19 cellular contexts compared by ENCODE assay signal in the genomic region with DNA sequence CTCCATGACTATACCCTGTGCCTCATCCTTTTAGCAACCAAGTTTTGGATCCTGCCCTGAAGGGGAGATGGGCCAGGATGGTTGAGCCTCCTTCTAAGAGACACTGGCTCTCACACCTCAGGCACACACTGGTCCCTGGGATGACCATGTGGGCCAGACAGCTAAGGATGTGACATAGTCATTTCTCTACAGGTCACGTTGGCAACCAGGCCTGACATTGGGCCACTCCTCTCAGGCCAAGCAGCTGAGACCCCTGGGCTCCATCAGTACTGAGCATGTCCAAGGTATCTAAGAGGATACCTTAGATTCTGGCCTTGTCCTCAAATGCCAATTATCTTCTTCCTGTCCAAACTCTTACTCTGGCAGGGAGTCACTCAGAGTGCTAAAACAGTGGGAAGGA.
"Had no signal": no experiment of that assay in that cellular context is flagged by ENCODE, and none has a peak within 500 bp of the region (broad histone marks: within the 10 kb centered on the region; RNA-seq: fewer than 3 reads in every experiment).

No MANE protein-coding gene starts in this region.

- H3K27ac Mint-ChIP-seq: progenitor cell of endocrine pancreas; stimulated activated naive CD8-positive, alpha-beta T cell treated with anti-CD3 and anti-CD28 coated beads, Interleukin-15, amount 100 ng/mL, for 72 hours had no signal

- H3K27ac ChIP-seq: cardiac muscle cell, left ventricle myocardium inferior had no signal

- H3K9me3 Mint-ChIP-seq: activated naive CD4-positive, alpha-beta T cell treated with anti-CD3 and anti-CD28 coated beads, Interleukin-2, amount 50 U/mL, for 72 hours; activated T-cell treated with anti-CD3 and anti-CD28 coated beads, Interleukin-2, amount 50 U/mL, for 4 hours; neural crest cell; stimulated activated naive CD8-positive, alpha-beta T cell treated with anti-CD3 and anti-CD28 coated beads, Interleukin-15, amount 100 ng/mL, for 72 hours; T-helper 1 cell treated with Interleukin-12 subunit alpha and Interleukin-12 subunit beta and Interleukin-4 antibody, amounts not matched to agents 30 μg/mL and 1 μg/mL, for 36 hours had no signal

- H3K4me1 Mint-ChIP-seq: neural crest cell had no signal

- FAIRE-seq: endometrium had no signal

- DNase-seq: activated CD8-positive, alpha-beta memory T cell treated with anti-CD3 and anti-CD28 coated beads, Interleukin-2, amount 50 U/mL, for 4 hours; activated effector memory CD4-positive, alpha-beta T cell treated with Interleukin-2 at 50 U/mL for 16 hours; activated T-cell treated with anti-CD3 and anti-CD28 coated beads, Interleukin-2, amount 50 U/mL, for 4 hours; amniotic stem cell; erythroblast; foreskin melanocyte; glutamatergic neuron; kidney glomerular epithelial cell; left ventricle myocardium inferior; stimulated activated CD4-positive, alpha-beta T cell treated with anti-CD3 and anti-CD28 coated beads, Interleukin-12 subunit alpha, Interleukin-12 subunit beta, amount 100 ng/mL, for 4 hours; stimulated activated CD4-positive, alpha-beta T cell treated with anti-CD3 and anti-CD28 coated beads, Interleukin-2, amount 100 ng/mL, for 24 hours; stimulated activated naive CD8-positive, alpha-beta T cell treated with anti-CD3 and anti-CD28 coated beads, Interleukin-15, amount 100 ng/mL, for 72 hours; trophoblast cell had no signal

- H3K9me3 ChIP-seq: left ventricle myocardium inferior had no signal

- ATAC-seq: activated naive CD4-positive, alpha-beta T cell treated with anti-CD3 and anti-CD28 coated beads, Interleukin-2, amount 50 U/mL, for 72 hours; activated T-cell treated with anti-CD3 and anti-CD28 coated beads, Interleukin-2, amount 50 U/mL, for 4 hours; stimulated activated naive CD8-positive, alpha-beta T cell treated with anti-CD3 and anti-CD28 coated beads, Interleukin-15, amount 100 ng/mL, for 72 hours had no signal

- H3K36me3 ChIP-seq: cardiac muscle cell, left ventricle myocardium inferior had no signal

- H3K4me3 ChIP-seq: cardiac muscle cell, left ventricle myocardium inferior had no signal

- H3K4me3 Mint-ChIP-seq: activated T-cell treated with anti-CD3 and anti-CD28 coated beads, Interleukin-2, amount 50 U/mL, for 4 hours; neural crest cell; stimulated activated naive CD8-positive, alpha-beta T cell treated with anti-CD3 and anti-CD28 coated beads, Interleukin-15, amount 100 ng/mL, for 72 hours had no signal

- H3K27me3 ChIP-seq: cardiac muscle cell had no signal

- H3K27me3 Mint-ChIP-seq: stimulated activated naive CD8-positive, alpha-beta T cell treated with anti-CD3 and anti-CD28 coated beads, Interleukin-15, amount 100 ng/mL, for 72 hours had no signal

- H3K36me3 Mint-ChIP-seq: activated naive CD4-positive, alpha-beta T cell treated with anti-CD3 and anti-CD28 coated beads, Interleukin-2, amount 50 U/mL, for 72 hours had no signal
